Comparison of ENCODE assay signal across 34 cellular contexts in the genomic region with DNA sequence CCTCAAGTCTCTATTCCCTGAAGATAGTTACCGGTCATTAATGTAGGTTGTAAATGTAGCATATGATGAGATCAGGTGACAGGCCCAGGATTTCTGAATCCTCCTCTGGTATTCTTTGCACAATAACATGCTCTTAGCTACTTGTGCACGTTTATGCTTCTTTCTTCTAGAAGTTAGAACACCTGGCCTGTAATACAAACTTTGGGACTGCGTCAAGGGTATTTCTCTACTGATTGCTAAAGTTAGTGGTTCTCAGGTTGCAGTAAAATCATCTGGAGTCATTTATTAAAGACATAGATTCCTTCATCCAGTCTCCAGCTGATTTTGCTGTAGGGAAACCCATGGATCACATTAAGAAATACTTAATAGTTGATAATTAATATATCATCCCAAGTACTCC. TPM values are rescaled to one million over a fixed set of nuclear protein-coding genes. Genes with fewer than 3 reads are reported as not detected.
"Had no signal": no experiment of that assay in that cellular context is flagged by ENCODE, and none has a peak within 500 bp of the region (broad histone marks: within the 10 kb centered on the region; RNA-seq: fewer than 3 reads in every experiment).

No MANE protein-coding gene starts in this region.

- H3K36me3 ChIP-seq: adrenal gland, ascending aorta, brain microvascular endothelial cell, breast epithelium, cardiac muscle cell had no signal

- ATAC-seq: activated naive CD4-positive, alpha-beta T cell treated with anti-CD3 and anti-CD28 coated beads, Interleukin-2, amount 50 U/mL, for 72 hours; activated naive CD8-positive, alpha-beta T cell treated with anti-CD3 and anti-CD28 coated beads, Interleukin-2, amount 50 U/mL, for 24 hours; activated T-cell treated with anti-CD3 and anti-CD28 coated beads, Interleukin-2, amount 50 U/mL, for 4 hours; activated T-cell treated with anti-CD3 and anti-CD28 coated beads, Interleukin-2, amount 50 U/mL, for 72 hours; activated T-helper 17 cell treated with anti-CD3 and anti-CD28 coated beads, Interleukin-2, amount 50 U/mL, for 72 hours; body of pancreas had no signal

- H3K27me3 ChIP-seq: adrenal gland, ascending aorta, body of pancreas, brain microvascular endothelial cell, breast epithelium, cardiac muscle cell had no signal

- H3K9me3 ChIP-seq: adrenal gland, ascending aorta, body of pancreas had no signal

- H3K4me1 ChIP-seq: adrenal gland, ascending aorta, body of pancreas, breast epithelium had no signal

- DNase-seq: activated effector memory CD4-positive, alpha-beta T cell treated with anti-CD3 and anti-CD28 coated beads, Interleukin-2, amount 50 U/mL, for 16 hours; activated effector memory CD4-positive, alpha-beta T cell treated with Interleukin-2 at 50 U/mL for 16 hours; activated gamma-delta T cell; activated gamma-delta T cell treated with Interleukin-2 at 50 U/mL for 16 hours; activated naive CD4-positive, alpha-beta T cell; activated naive CD4-positive, alpha-beta T cell treated with anti-CD3 and anti-CD28 coated beads for 36 hours; activated naive CD4-positive, alpha-beta T cell treated with anti-CD3 and anti-CD28 coated beads, Interleukin-2, amount 10 ng/mL, durations not matched to agents 7 days and 5 days; activated naive CD4-positive, alpha-beta T cell treated with anti-CD3 and anti-CD28 coated beads, Interleukin-2, amount 50 U/mL, for 16 hours; activated naive CD4-positive, alpha-beta T cell treated with Interleukin-2 at 50 U/mL for 16 hours; activated naive CD8-positive, alpha-beta T cell treated with anti-CD3 and anti-CD28 coated beads for 36 hours; activated naive CD8-positive, alpha-beta T cell treated with anti-CD3 and anti-CD28 coated beads, Interleukin-2, amount 10 ng/mL, durations not matched to agents 7 days and 5 days; activated naive CD8-positive, alpha-beta T cell treated with anti-CD3 and anti-CD28 coated beads, Interleukin-2, amount 50 U/mL, for 24 hours; activated T-cell treated with anti-CD3 and anti-CD28 coated beads, Interleukin-2, amount 50 U/mL, for 24 hours; activated T-cell treated with anti-CD3 and anti-CD28 coated beads, Interleukin-2, amount 50 U/mL, for 4 hours; activated T-cell treated with anti-CD3 and anti-CD28 coated beads, Interleukin-2, amount 50 U/mL, for 48 hours; activated T-cell treated with anti-CD3 and anti-CD28 coated beads, Interleukin-2, amount 50 U/mL, for 72 hours; adrenal gland; amniotic stem cell; amygdala; anterior cingulate cortex; aorta; body of pancreas; brain microvascular endothelial cell; caudate nucleus; central memory CD4-positive, alpha-beta T cell; cerebellar nuclear complex had no signal

- H3K27ac ChIP-seq: adrenal gland, ascending aorta, body of pancreas, brain microvascular endothelial cell, breast epithelium, cardiac muscle cell had no signal

- H3K4me3 ChIP-seq: adrenal gland, ascending aorta, body of pancreas, breast epithelium, cardiac muscle cell had no signal

RNA-seq across cellular contexts. Expression of gene UNC13C, which starts 48.0 kb away (rescaled TPM):
- total RNA-seq: activated naive CD4-positive, alpha-beta T cell treated with anti-CD3 and anti-CD28 coated beads for 36 hours; activated naive CD4-positive, alpha-beta T cell treated with anti-CD3 and anti-CD28 coated beads, Interleukin-2, amount 50 U/mL, for 72 hours; activated naive CD8-positive, alpha-beta T cell treated with anti-CD3 and anti-CD28 coated beads for 36 hours; activated naive CD8-positive, alpha-beta T cell treated with anti-CD3 and anti-CD28 coated beads, Interleukin-2, amount 10 ng/mL, durations not matched to agents 7 days and 5 days; activated T-cell treated with anti-CD3 and anti-CD28 coated beads, Interleukin-2, amount 50 U/mL, for 4 hours; activated T-cell treated with anti-CD3 and anti-CD28 coated beads, Interleukin-2, amount 50 U/mL, for 72 hours; activated T-helper 1 cell treated with anti-CD3 and anti-CD28 coated beads, Interleukin-12 subunit alpha, Interleukin-12 subunit beta, Interleukin-2, Interleukin-4 antibody, amounts not matched to agents 30 ng/mL and 10 ng/mL and 1 ng/mL, durations not matched to agents 14 hours and 24 hours and 36 hours; activated T-helper 17 cell treated with anti-CD3 and anti-CD28 coated beads, Interleukin-2, amount 50 U/mL, for 72 hours; activated T-helper 2 cell treated with anti-CD3 and anti-CD28 coated beads, Interferon-gamma antibody, Interleukin-2, Interleukin-4, amounts not matched to agents 10 μg/mL and 5 μg/mL and 100 μg/mL, durations not matched to agents 14 hours and 24 hours and 36 hours; body of pancreas had no signal
- polyA plus RNA-seq: adipose tissue, cardiac muscle cell had no signal
